ENCODE assay signal across 1 cellular context in genomic region chr7:28075674-28076358, GRCh38.
TF ChIP-seq lines count a peak whose summit lies in the region.

No MANE protein-coding gene starts in this region.

TF ChIP-seq in A549, 52 proteins besides CTCF, POLR2A, EP300 and RAD21 (continued from another document):
- no peak for TF ChIP-seq ELK1 (IDR thresholded peaks at IDR 0.05; ENCODE audit: low read depth, low read length)
- TF ChIP-seq HOXB13 (CRISPR knock-in tag; IDR thresholded peaks at IDR 0.05; ENCODE audit: low read depth) = no peak
- TF ChIP-seq PHF8 (IDR thresholded peaks at IDR 0.05; ENCODE audit: borderline replicate concordance, low read depth) = no peak
- TF ChIP-seq NR3C1 (IDR thresholded peaks at IDR 0.05) = no peak
- TF ChIP-seq MAZ (IDR thresholded peaks at IDR 0.05; ENCODE audit: borderline replicate concordance, low read depth, low read length) = no peak
- TF ChIP-seq EHF (CRISPR knock-in tag; IDR thresholded peaks at IDR 0.05) = no peak
- no peak for TF ChIP-seq HMGXB4 (CRISPR knock-in tag; IDR thresholded peaks at IDR 0.05; ENCODE audit: borderline replicate concordance)
